22 cellular contexts compared by ENCODE assay signal in the genomic region with DNA sequence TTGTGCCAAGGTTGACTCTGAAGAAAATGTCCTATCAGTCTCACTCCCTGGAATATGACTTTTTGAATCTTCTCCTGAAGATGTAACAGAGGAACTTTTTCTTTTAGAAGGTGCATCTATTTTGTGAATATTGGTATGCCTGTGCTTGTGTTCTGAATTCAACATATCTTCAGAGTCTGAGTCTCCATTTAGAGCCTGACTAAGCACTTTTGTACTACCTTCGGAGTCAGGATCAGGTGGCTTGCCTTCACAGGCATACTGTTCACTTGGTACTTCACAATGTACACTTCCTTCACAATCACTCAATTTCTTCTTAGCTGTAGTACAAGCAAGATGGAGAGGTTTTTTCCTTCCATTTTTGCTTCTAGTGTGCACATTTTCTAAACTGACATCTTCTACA. TPM values are rescaled to one million over a fixed set of nuclear protein-coding genes. Genes with fewer than 3 reads are reported as not detected.
DNase-seq lines count a peak whose midpoint lies in the region; ATAC-seq lines count a peak whose summit lies in the region.
"Had no signal": no experiment of that assay in that cellular context is flagged by ENCODE, and none has a peak within 500 bp of the region (broad histone marks: within the 10 kb centered on the region; RNA-seq: fewer than 3 reads in every experiment).

No MANE protein-coding gene starts in this region.

- no peak overlapping the region for H3K4me3 Mint-ChIP-seq in activated naive CD4-positive, alpha-beta T cell treated with anti-CD3 and anti-CD28 coated beads, Interleukin-2, amount 10 ng/mL, durations not matched to agents 7 days and 5 days
- peak overlapping the region; percentile 69 for H3K4me3 Mint-ChIP-seq in T-helper 17 cell
- H3K4me3 Mint-ChIP-seq in effector memory CD8-positive, alpha-beta T cell: peak overlapping the region; percentile 65 to 71
- peak overlapping the region; percentile 40 for H3K4me3 Mint-ChIP-seq in stimulated activated effector memory CD8-positive, alpha-beta T cell treated with anti-CD3 and anti-CD28 coated beads, Interleukin-12 subunit alpha, Interleukin-12 subunit beta, amount 100 ng/mL, for 72 hours
- H3K4me3 Mint-ChIP-seq: CD14-positive monocyte, GM23338 had no signal

- no peaks in the 10 kb centered on the region for H3K9me3 ChIP-seq in T-helper 17 cell (ENCODE audit: control insufficient read depth, low read length, poor library complexity, severe bottlenecking)
- H3K9me3 ChIP-seq: adrenal gland, breast epithelium, lower lobe of right lung, MG63 had no signal

- intact Hi-C loops in left colon (cut with DNase I, micrococcal nuclease): no loop called here

- ATAC-seq in T-helper 17 cell: no peak
- ATAC-seq in effector memory CD8-positive, alpha-beta T cell (replicated peaks): no peak
- no peak for ATAC-seq in stimulated activated effector memory CD8-positive, alpha-beta T cell treated with anti-CD3 and anti-CD28 coated beads, Interleukin-12 subunit alpha, Interleukin-12 subunit beta, amount 100 ng/mL, for 72 hours
- ATAC-seq in left colon: no peak
- ATAC-seq in HG03457 (IDR thresholded peaks at IDR 0.05; ENCODE audit: unreplicated experiment): no peak
- ATAC-seq: foreskin keratinocyte, GM23338, SK-N-SH treated with all-trans-retinoic acid at 6 μM for 48 hours had no signal

- peaks cover 12% of the 10 kb centered on the region for H3K4me1 Mint-ChIP-seq in activated naive CD4-positive, alpha-beta T cell treated with anti-CD3 and anti-CD28 coated beads, Interleukin-2, amount 10 ng/mL, durations not matched to agents 7 days and 5 days
- H3K4me1 Mint-ChIP-seq in T-helper 17 cell: peaks cover 31% of the 10 kb centered on the region
- H3K4me1 Mint-ChIP-seq in effector memory CD8-positive, alpha-beta T cell (ENCODE audit: low read depth in 2 of 2): peaks cover 14 to 33% of the 10 kb centered on the region in 2 donors
- peaks cover 25% of the 10 kb centered on the region for H3K4me1 Mint-ChIP-seq in stimulated activated effector memory CD8-positive, alpha-beta T cell treated with anti-CD3 and anti-CD28 coated beads, Interleukin-12 subunit alpha, Interleukin-12 subunit beta, amount 100 ng/mL, for 72 hours
- H3K4me1 Mint-ChIP-seq: CD14-positive monocyte had no signal

- CTCF ChIA-PET in activated naive CD4-positive, alpha-beta T cell treated with anti-CD3 and anti-CD28 coated beads, Interleukin-2, amount 10 ng/mL, durations not matched to agents 7 days and 5 days (lab: Charles Lee): no interaction called here

- H3K27ac Mint-ChIP-seq in activated naive CD4-positive, alpha-beta T cell treated with anti-CD3 and anti-CD28 coated beads, Interleukin-2, amount 10 ng/mL, durations not matched to agents 7 days and 5 days: peak overlapping the region; percentile 64
- peak overlapping the region; percentile 85 for H3K27ac Mint-ChIP-seq in T-helper 17 cell
- peak overlapping the region; percentile 72 to 84 for H3K27ac Mint-ChIP-seq in effector memory CD8-positive, alpha-beta T cell
- peak overlapping the region; percentile 86 for H3K27ac Mint-ChIP-seq in stimulated activated effector memory CD8-positive, alpha-beta T cell treated with anti-CD3 and anti-CD28 coated beads, Interleukin-12 subunit alpha, Interleukin-12 subunit beta, amount 100 ng/mL, for 72 hours
- H3K27ac Mint-ChIP-seq: GM23338 had no signal

- no peaks in the 10 kb centered on the region for H3K27me3 Mint-ChIP-seq in activated naive CD4-positive, alpha-beta T cell treated with anti-CD3 and anti-CD28 coated beads, Interleukin-2, amount 10 ng/mL, durations not matched to agents 7 days and 5 days
- no peaks in the 10 kb centered on the region for H3K27me3 Mint-ChIP-seq in T-helper 17 cell
- H3K27me3 Mint-ChIP-seq in effector memory CD8-positive, alpha-beta T cell: no peaks in the 10 kb centered on the region

- H3K9me3 Mint-ChIP-seq in activated naive CD4-positive, alpha-beta T cell treated with anti-CD3 and anti-CD28 coated beads, Interleukin-2, amount 10 ng/mL, durations not matched to agents 7 days and 5 days: no peaks in the 10 kb centered on the region
- no peaks in the 10 kb centered on the region for H3K9me3 Mint-ChIP-seq in effector memory CD8-positive, alpha-beta T cell
- H3K9me3 Mint-ChIP-seq in stimulated activated effector memory CD8-positive, alpha-beta T cell treated with anti-CD3 and anti-CD28 coated beads, Interleukin-12 subunit alpha, Interleukin-12 subunit beta, amount 100 ng/mL, for 72 hours: no peaks in the 10 kb centered on the region
- H3K9me3 Mint-ChIP-seq: CD14-positive monocyte, GM23338 had no signal

- no peak for DNase-seq in activated naive CD4-positive, alpha-beta T cell treated with anti-CD3 and anti-CD28 coated beads, Interleukin-2, amount 10 ng/mL, durations not matched to agents 7 days and 5 days
- DNase-seq in activated naive CD4-positive, alpha-beta T cell treated with anti-CD3 and anti-CD28 coated beads, Interleukin-2, amount 50 U/mL, for 16 hours: no peak
- DNase-seq in T-helper 17 cell (no peak), left colon (no peak)
- no peak for DNase-seq in effector memory CD8-positive, alpha-beta T cell
- no peak for DNase-seq in stimulated activated effector memory CD8-positive, alpha-beta T cell treated with anti-CD3 and anti-CD28 coated beads, Interleukin-12 subunit alpha, Interleukin-12 subunit beta, amount 100 ng/mL, for 72 hours (ENCODE audit: low spot score in 2 of 2)
- no peak for DNase-seq in effector CD4-positive, alpha-beta T cell
- DNase-seq: adrenal gland; DMS53; foreskin keratinocyte; GF-D8; hippocampal formation; lower lobe of right lung; MG63; NCI-H146; occipital lobe; stimulated activated CD4-positive, alpha-beta T cell treated with anti-CD3 and anti-CD28 coated beads, Interleukin-4, amount 100 ng/mL, for 4 hours had no signal

- H3K36me3 Mint-ChIP-seq in activated naive CD4-positive, alpha-beta T cell treated with anti-CD3 and anti-CD28 coated beads, Interleukin-2, amount 10 ng/mL, durations not matched to agents 7 days and 5 days: peaks cover 51% of the 10 kb centered on the region
- H3K36me3 Mint-ChIP-seq in T-helper 17 cell (ENCODE audit: low read depth): peaks cover 26% of the 10 kb centered on the region
- H3K36me3 Mint-ChIP-seq in effector memory CD8-positive, alpha-beta T cell (ENCODE audit: insufficient read depth): peaks cover 51% of the 10 kb centered on the region
- H3K36me3 Mint-ChIP-seq in stimulated activated effector memory CD8-positive, alpha-beta T cell treated with anti-CD3 and anti-CD28 coated beads, Interleukin-12 subunit alpha, Interleukin-12 subunit beta, amount 100 ng/mL, for 72 hours: peaks cover 86% of the 10 kb centered on the region

RNA-seq across cellular contexts. Expression of a gene that starts 13.6 kb away (rescaled TPM):
- total RNA-seq in T-helper 17 cell: 10 to 100 TPM; 10.5 to 14.6 TPM
- 10 to 100 TPM; 31.8 to 40.6 TPM for total RNA-seq in left colon
